12 cellular contexts compared by ENCODE assay signal in the genomic region with DNA sequence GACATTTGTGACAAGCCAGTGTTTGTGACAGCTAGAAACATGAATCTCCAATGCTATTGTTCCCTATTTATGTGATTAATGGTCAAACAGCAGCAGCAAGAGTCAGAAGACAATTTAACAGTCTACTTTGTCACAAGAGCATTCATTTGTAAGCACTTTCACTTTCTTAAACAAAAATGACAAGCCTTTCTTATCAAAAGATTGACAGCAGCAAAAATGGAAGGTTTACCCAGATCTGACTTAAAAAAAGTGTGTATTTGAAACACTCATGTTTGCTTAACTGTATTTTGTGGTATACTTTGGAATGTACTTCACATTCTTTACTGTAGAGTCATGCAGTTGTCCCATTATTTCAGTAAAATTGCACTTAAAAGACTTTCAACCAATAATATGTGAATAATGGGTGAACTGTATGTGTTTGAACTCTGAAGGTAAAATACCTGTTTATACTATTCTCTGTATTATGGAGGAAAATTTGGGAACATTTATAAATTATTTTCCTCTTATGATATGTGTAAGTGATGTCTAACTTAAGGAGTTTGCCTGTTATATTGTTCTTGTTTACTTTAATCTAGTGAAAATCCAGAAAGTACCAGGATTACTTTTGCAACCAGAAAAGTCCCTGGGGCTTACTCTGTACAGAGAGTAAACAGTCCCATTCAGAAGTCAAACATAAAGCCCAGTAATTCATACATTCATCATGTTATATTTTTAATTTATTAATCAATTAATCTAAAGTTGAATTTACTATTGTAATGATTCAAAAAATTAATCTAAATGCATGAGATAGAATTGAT.
DNase-seq lines count a peak whose midpoint lies in the region; ATAC-seq, FAIRE-seq and TF ChIP-seq lines count a peak whose summit lies in the region.
"Had no signal": no experiment of that assay in that cellular context is flagged by ENCODE, and none has a peak within 500 bp of the region (broad histone marks: within the 10 kb centered on the region; RNA-seq: fewer than 3 reads in every experiment).

No MANE protein-coding gene starts in this region.

- H2AFZ ChIP-seq in astrocyte (ENCODE audit: low read depth, low read length) = no peak overlapping the region

- H3K9me3 Mint-ChIP-seq in astrocyte (ENCODE audit: unreplicated experiment) = peaks cover 2% of the 10 kb centered on the region
- H3K9me3 Mint-ChIP-seq: activated CD4-positive, alpha-beta T cell treated with anti-CD3 and anti-CD28 coated beads, Interleukin-2, amount 10 ng/mL, durations not matched to agents 7 days and 5 days had no signal

- H3K27me3 ChIP-seq in astrocyte (ENCODE audit: insufficient read depth, low read length) = no peaks in the 10 kb centered on the region

- peak overlapping the region; percentile 46; the same call in 2 of the 3 replicates for H3K4me2 ChIP-seq in A549
- peak overlapping the region; percentile 82 for H3K4me2 ChIP-seq in astrocyte (ENCODE audit: low read length)

- no peaks in the 10 kb centered on the region for H3K36me3 ChIP-seq in astrocyte (ENCODE audit: insufficient read depth, low read length)

- no peak for FAIRE-seq in A549 (lab: Jason Lieb, UNC)
- FAIRE-seq in astrocyte (lab: Jason Lieb, UNC) = no peak

- no peak for TF ChIP-seq RAD21 in A549 (conservative IDR thresholded peaks at IDR 0.05 in 1 of 2, IDR thresholded peaks at IDR 0.05 in 1 of 2)

- CTCF ChIA-PET in A549 (lab: Yijun Ruan, JAX) = no interaction called here

- DNase-seq in A549 (ENCODE audit: low read depth in 1 of 2, low spot score in 1 of 2) = peak in 1 of 2 experiments; percentile 16
- peak; percentile 61 for DNase-seq in HS-5 (ENCODE audit: low read depth)
- DNase-seq in astrocyte (ENCODE audit: low read depth) = peak; percentile 89
- peak; percentile 76 for DNase-seq in iris pigment epithelial cell (ENCODE audit: low read depth)
- no peak for DNase-seq in head of caudate nucleus
- no peak for DNase-seq in left ventricle myocardium superior
- DNase-seq: activated CD4-positive, alpha-beta T cell treated with anti-CD3 and anti-CD28 coated beads, Interleukin-2, amount 10 ng/mL, durations not matched to agents 7 days and 5 days; stimulated activated CD4-positive, alpha-beta T cell treated with anti-CD3 and anti-CD28 coated beads, Interleukin-12 subunit alpha, Interleukin-12 subunit beta, amount 100 ng/mL, for 4 hours had no signal

- H3K4me1 ChIP-seq in A549 = 0 out of 3 replicates have a peak, but pooled peaks cover 4% of the 10 kb centered on the region
- H3K4me1 ChIP-seq in astrocyte (ENCODE audit: insufficient read depth, low read length) = peaks cover 8% of the 10 kb centered on the region

- TF ChIP-seq CTCF in A549 (IDR thresholded peaks at IDR 0.05) (no peak), astrocyte (IDR thresholded peaks at IDR 0.05; ENCODE audit: insufficient read depth, low read depth, low read length) (no peak)

- H3K27me3 Mint-ChIP-seq in astrocyte (ENCODE audit: low read depth, unreplicated experiment) = no peaks in the 10 kb centered on the region
- H3K27me3 Mint-ChIP-seq: activated CD4-positive, alpha-beta T cell treated with anti-CD3 and anti-CD28 coated beads, Interleukin-2, amount 10 ng/mL, durations not matched to agents 7 days and 5 days; activated naive CD4-positive, alpha-beta T cell treated with anti-CD3 and anti-CD28 coated beads, Interleukin-2, amount 50 U/mL, for 24 hours; memory B cell had no signal

- H3K4me1 Mint-ChIP-seq in astrocyte (ENCODE audit: low read depth, unreplicated experiment) = peaks cover 14% of the 10 kb centered on the region
- H3K4me1 Mint-ChIP-seq: activated CD4-positive, alpha-beta T cell treated with anti-CD3 and anti-CD28 coated beads, Interleukin-2, amount 10 ng/mL, durations not matched to agents 7 days and 5 days; activated naive CD4-positive, alpha-beta T cell treated with anti-CD3 and anti-CD28 coated beads, Interleukin-2, amount 50 U/mL, for 24 hours; memory B cell had no signal

- H3K27ac Mint-ChIP-seq in astrocyte (ENCODE audit: unreplicated experiment) = peak overlapping the region; percentile 72
- H3K27ac Mint-ChIP-seq: activated CD4-positive, alpha-beta T cell treated with anti-CD3 and anti-CD28 coated beads, Interleukin-2, amount 10 ng/mL, durations not matched to agents 7 days and 5 days; activated naive CD4-positive, alpha-beta T cell treated with anti-CD3 and anti-CD28 coated beads, Interleukin-2, amount 50 U/mL, for 24 hours; memory B cell had no signal

- TF ChIP-seq EP300 in A549 (IDR thresholded peaks at IDR 0.05) = no peak

- H3K9me3 ChIP-seq in A549 (no peaks in the 10 kb centered on the region), astrocyte (ENCODE audit: insufficient read depth, low read depth, low read length) (no peaks in the 10 kb centered on the region)

- intact Hi-C loops in head of caudate nucleus (cut with DNase I) = no loop called here
- intact Hi-C loops in left ventricle myocardium superior (cut with micrococcal nuclease) = no loop called here

- H3K4me3 ChIP-seq in A549 (no peak overlapping the region), astrocyte (ENCODE audit: insufficient read depth, low read depth, low read length) (peak overlapping the region; percentile 30)

- POLR2A ChIA-PET in A549 (lab: Yijun Ruan, JAX) = no interaction called here

- H3K27ac ChIP-seq in A549 (no peak overlapping the region), astrocyte (ENCODE audit: low read depth, low read length) (peak overlapping the region; percentile 67)

- TF ChIP-seq POLR2A in A549 (IDR thresholded peaks at IDR 0.05; ENCODE audit: low read length) = no peak

- H3K36me3 Mint-ChIP-seq in astrocyte (ENCODE audit: low read depth, unreplicated experiment) = no peaks in the 10 kb centered on the region
- H3K36me3 Mint-ChIP-seq: activated naive CD4-positive, alpha-beta T cell treated with anti-CD3 and anti-CD28 coated beads, Interleukin-2, amount 50 U/mL, for 24 hours; memory B cell had no signal

- H3K79me2 ChIP-seq in astrocyte (ENCODE audit: insufficient read depth, low read length) = no peaks in the 10 kb centered on the region

- ATAC-seq in A549 (no peak), HG03108 (IDR thresholded peaks at IDR 0.05; ENCODE audit: unreplicated experiment) (no peak), HG03565 (IDR thresholded peaks at IDR 0.05; ENCODE audit: unreplicated experiment) (no peak), left ventricle myocardium superior (no peak)

- H3K9ac ChIP-seq in astrocyte (ENCODE audit: low read length) = peak overlapping the region; percentile 51

- H4K20me1 ChIP-seq in astrocyte (ENCODE audit: insufficient read depth, low read length) = no peaks in the 10 kb centered on the region

- H3K4me3 Mint-ChIP-seq in astrocyte (ENCODE audit: unreplicated experiment) = peak overlapping the region; percentile 1
- H3K4me3 Mint-ChIP-seq: activated CD4-positive, alpha-beta T cell treated with anti-CD3 and anti-CD28 coated beads, Interleukin-2, amount 10 ng/mL, durations not matched to agents 7 days and 5 days; activated naive CD4-positive, alpha-beta T cell treated with anti-CD3 and anti-CD28 coated beads, Interleukin-2, amount 50 U/mL, for 24 hours; memory B cell had no signal

TF ChIP-seq in A549, 52 proteins besides CTCF, POLR2A, EP300 and RAD21:
- TF ChIP-seq, protein P1, sequence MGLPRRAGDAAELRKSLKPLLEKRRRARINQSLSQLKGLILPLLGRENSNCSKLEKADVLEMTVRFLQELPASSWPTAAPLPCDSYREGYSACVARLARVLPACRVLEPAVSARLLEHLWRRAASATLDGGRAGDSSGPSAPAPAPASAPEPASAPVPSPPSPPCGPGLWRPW (IDR thresholded peaks at IDR 0.05) = no peak
- no peak for TF ChIP-seq MAZ (IDR thresholded peaks at IDR 0.05; ENCODE audit: borderline replicate concordance, low read depth, low read length)
- TF ChIP-seq KDM5A (IDR thresholded peaks at IDR 0.05) = no peak
- TF ChIP-seq BHLHE40 (IDR thresholded peaks at IDR 0.05; ENCODE audit: low read depth, low read length) = no peak

Comparison
In these comparisons a context has a peak if more than half of its experiments do, and no peak if none do; other contexts are left out.
1. DNase-seq: peak in HS-5 (single experiment), astrocyte (single experiment) and iris pigment epithelial cell (single experiment); none in head of caudate nucleus (0 of 42) and left ventricle myocardium superior (single experiment).